Comparison of ENCODE assay signal across 9 cellular contexts in genomic region chr5:175517824-175518450, GRCh38. TPM values are rescaled to one million over a fixed set of nuclear protein-coding genes. Genes with fewer than 3 reads are reported as not detected.
DNase-seq lines count a peak whose midpoint lies in the region; ATAC-seq and TF ChIP-seq lines count a peak whose summit lies in the region.
"Had no signal": no experiment of that assay in that cellular context is flagged by ENCODE, and none has a peak within 500 bp of the region (broad histone marks: within the 10 kb centered on the region; RNA-seq: fewer than 3 reads in every experiment).

No MANE protein-coding gene starts in this region.

- peaks cover 70% of the 10 kb centered on the region for H3K4me1 Mint-ChIP-seq in activated CD8-positive, alpha-beta memory T cell treated with anti-CD3 and anti-CD28 coated beads, Interleukin-2, amount 10 ng/mL, durations not matched to agents 7 days and 5 days

- H3K27me3 Mint-ChIP-seq in activated CD8-positive, alpha-beta memory T cell treated with anti-CD3 and anti-CD28 coated beads, Interleukin-2, amount 10 ng/mL, durations not matched to agents 7 days and 5 days, result no peaks in the 10 kb centered on the region

- H3K36me3 Mint-ChIP-seq in activated CD8-positive, alpha-beta memory T cell treated with anti-CD3 and anti-CD28 coated beads, Interleukin-2, amount 10 ng/mL, durations not matched to agents 7 days and 5 days, result peaks cover 84% of the 10 kb centered on the region

- H3K9me3 Mint-ChIP-seq in activated CD8-positive, alpha-beta memory T cell treated with anti-CD3 and anti-CD28 coated beads, Interleukin-2, amount 10 ng/mL, durations not matched to agents 7 days and 5 days (ENCODE audit: low read depth), result peaks cover 4% of the 10 kb centered on the region

- intact Hi-C loops in cardiac septum (cut with DNase I), result no loop called here

- H3K4me3 Mint-ChIP-seq in activated CD8-positive, alpha-beta memory T cell treated with anti-CD3 and anti-CD28 coated beads, Interleukin-2, amount 10 ng/mL, durations not matched to agents 7 days and 5 days, result peak overlapping the region; percentile 37

- TF ChIP-seq POLR2A in erythroblast (IDR thresholded peaks at IDR 0.05; ENCODE audit: low read length), result peak; percentile 36

- DNase-seq in HS-27A (ENCODE audit: low read depth) (peak; percentile 38), erythroblast (lab: John Stamatoyannopoulos, UW) (peak; percentile 58 to 79), ureter (ENCODE audit: low spot score) (no peak), pons (ENCODE audit: low spot score) (no peak), cardiac septum (ENCODE audit: low spot score) (no peak)
- peak; percentile 83 for DNase-seq in activated CD8-positive, alpha-beta memory T cell treated with anti-CD3 and anti-CD28 coated beads, Interleukin-2, amount 10 ng/mL, durations not matched to agents 7 days and 5 days
- peak; percentile 35 to 65 for DNase-seq in stimulated activated CD8-positive, alpha-beta memory T cell treated with anti-CD3 and anti-CD28 coated beads, Interleukin-2, amount 100 ng/mL, for 1 hour (ENCODE audit: low read depth in 2 of 2)
- DNase-seq: NCI-H510A had no signal

- H3K27ac Mint-ChIP-seq in activated CD8-positive, alpha-beta memory T cell treated with anti-CD3 and anti-CD28 coated beads, Interleukin-2, amount 10 ng/mL, durations not matched to agents 7 days and 5 days, result peak overlapping the region; percentile 82

- peak; percentile 59 for ATAC-seq in activated CD8-positive, alpha-beta memory T cell treated with anti-CD3 and anti-CD28 coated beads, Interleukin-2, amount 10 ng/mL, durations not matched to agents 7 days and 5 days
- ATAC-seq in GM19467 (IDR thresholded peaks at IDR 0.05; ENCODE audit: unreplicated experiment), result no peak

- CTCF ChIA-PET in activated CD8-positive, alpha-beta memory T cell treated with anti-CD3 and anti-CD28 coated beads, Interleukin-2, amount 10 ng/mL, durations not matched to agents 7 days and 5 days (lab: Charles Lee), result interaction anchor here (1.6 to 3.0 kb wide), 3 partner anchors 9 to 53 kb away, joined by 4 to 13 read pairs (median 5); no protein-coding TSS in a partner anchor

RNA-seq across cellular contexts. Expression of gene SFXN1, which starts 39.6 kb away (rescaled TPM):
- total RNA-seq in activated CD8-positive, alpha-beta memory T cell treated with anti-CD3 and anti-CD28 coated beads, Interleukin-2, amount 10 ng/mL, durations not matched to agents 7 days and 5 days, result 100 to 1,000 TPM; 174 to 230 TPM
- 36.4 TPM for total RNA-seq in ureter
- total RNA-seq in cardiac septum, result 30.1 TPM

Comparison
In these comparisons a context has a peak if more than half of its experiments do, and no peak if none do; other contexts are left out.
1. DNase-seq: peak in HS-27A (single experiment), activated CD8-positive, alpha-beta memory T cell treated with anti-CD3 and anti-CD28 coated beads, Interleukin-2, amount 10 ng/mL, durations not matched to agents 7 days and 5 days (single experiment), erythroblast (2 of 2) and stimulated activated CD8-positive, alpha-beta memory T cell treated with anti-CD3 and anti-CD28 coated beads, Interleukin-2, amount 100 ng/mL, for 1 hour (2 of 2); none in ureter (single experiment), pons (single experiment) and cardiac septum (single experiment).